16 cellular contexts compared by ENCODE assay signal in genomic region chr3:156304406-156304805, GRCh38.
DNase-seq lines count a peak whose midpoint lies in the region; ATAC-seq, FAIRE-seq and TF ChIP-seq lines count a peak whose summit lies in the region.
"Had no signal": no experiment of that assay in that cellular context is flagged by ENCODE, and none has a peak within 500 bp of the region (broad histone marks: within the 10 kb centered on the region; RNA-seq: fewer than 3 reads in every experiment).

No MANE protein-coding gene starts in this region.

- intact Hi-C loops in left ventricle myocardium inferior (cut with micrococcal nuclease): no loop called here
- intact Hi-C loops in Right ventricle myocardium superior (cut with DNase I): no loop called here
- intact Hi-C loops in thyroid gland (cut with DNase I): no loop called here

- H3K9me3 ChIP-seq in left ventricle myocardium inferior (replicated peaks) (no peaks in the 10 kb centered on the region), astrocyte (ENCODE audit: insufficient read depth, low read depth, low read length) (no peaks in the 10 kb centered on the region), thyroid gland (no peaks in the 10 kb centered on the region)

- no peaks in the 10 kb centered on the region for H3K9me3 Mint-ChIP-seq in astrocyte (ENCODE audit: unreplicated experiment)
- H3K9me3 Mint-ChIP-seq in osteocyte (ENCODE audit: unreplicated experiment): no peaks in the 10 kb centered on the region

- peaks cover 33% of the 10 kb centered on the region for H3K4me1 ChIP-seq in left ventricle myocardium inferior
- peaks cover 16% of the 10 kb centered on the region for H3K4me1 ChIP-seq in astrocyte (ENCODE audit: insufficient read depth, low read length)
- peaks cover 51 to 90% of the 10 kb centered on the region in 2 donors for H3K4me1 ChIP-seq in thyroid gland

- peak overlapping the region; percentile 19 for H3K4me2 ChIP-seq in astrocyte (ENCODE audit: low read length)
- H3K4me2 ChIP-seq: hepatocyte had no signal

- no peak for FAIRE-seq in astrocyte (lab: Jason Lieb, UNC)

- no peak overlapping the region for H2AFZ ChIP-seq in astrocyte (ENCODE audit: low read depth, low read length)
- H2AFZ ChIP-seq: hepatocyte had no signal

- H3K27ac ChIP-seq in left ventricle myocardium inferior (replicated peaks) (peak overlapping the region; percentile 27), astrocyte (ENCODE audit: low read depth, low read length) (peak overlapping the region; percentile 28), thyroid gland (peak overlapping the region in 2 of 3 donors; percentile 49 to 83)
- H3K27ac ChIP-seq: hepatocyte had no signal

- no peaks in the 10 kb centered on the region for H3K4me1 Mint-ChIP-seq in astrocyte (ENCODE audit: low read depth, unreplicated experiment)
- peaks cover 21% of the 10 kb centered on the region for H3K4me1 Mint-ChIP-seq in osteocyte (ENCODE audit: unreplicated experiment)

- no peaks in the 10 kb centered on the region for H3K36me3 ChIP-seq in left ventricle myocardium inferior
- no peaks in the 10 kb centered on the region for H3K36me3 ChIP-seq in astrocyte (ENCODE audit: insufficient read depth, low read length)
- H3K36me3 ChIP-seq in thyroid gland: no peaks in the 10 kb centered on the region

- H3K27me3 ChIP-seq in left ventricle myocardium inferior (ENCODE audit: low read depth): no peaks in the 10 kb centered on the region
- no peaks in the 10 kb centered on the region for H3K27me3 ChIP-seq in astrocyte (ENCODE audit: insufficient read depth, low read length)
- no peaks in the 10 kb centered on the region for H3K27me3 ChIP-seq in thyroid gland
- H3K27me3 ChIP-seq: hepatocyte had no signal

- WGBS in thyroid gland, 2 donors: 50 to 64% methylated on average over 3 of the region's 3 CpGs

- TF ChIP-seq POLR2A in thyroid gland (IDR thresholded peaks at IDR 0.05): no peak

- ATAC-seq in Right ventricle myocardium superior (ENCODE audit: poor library complexity) (no peak), HG02884 (IDR thresholded peaks at IDR 0.05; ENCODE audit: unreplicated experiment) (no peak)

- H3K27ac Mint-ChIP-seq in astrocyte (ENCODE audit: unreplicated experiment) (no peak overlapping the region), osteocyte (ENCODE audit: unreplicated experiment) (no peak overlapping the region)

- no peak for DNase-seq in left ventricle myocardium inferior
- no peak for DNase-seq in Right ventricle myocardium superior
- DNase-seq in astrocyte (ENCODE audit: low read depth): peak; percentile 80
- DNase-seq in fibroblast of pulmonary artery (ENCODE audit: low read depth): peak; percentile 60
- peak; percentile 19 to 29 for DNase-seq in thyroid gland
- DNase-seq in osteocyte (ENCODE audit: extremely low spot score, unreplicated experiment): no peak
- DNase-seq in stimulated activated CD4-positive, alpha-beta T cell treated with anti-CD3 and anti-CD28 coated beads, Interleukin-4, amount 100 ng/mL, for 1 hour: no peak
- DNase-seq: 8988T; activated CD4-positive, alpha-beta T cell treated with anti-CD3 and anti-CD28 coated beads for 1 hour; activated CD8-positive, alpha-beta memory T cell treated with anti-CD3 and anti-CD28 coated beads, Interleukin-2, amount 50 U/mL, for 4 hours; activated naive CD4-positive, alpha-beta T cell treated with Interleukin-2 at 50 U/mL for 16 hours; left cardiac atrium; NCI-H2029; NCI-H69 had no signal

- TF ChIP-seq CTCF in left ventricle myocardium inferior (IDR thresholded peaks at IDR 0.05; ENCODE audit: borderline replicate concordance): no peak
- no peak for TF ChIP-seq CTCF in astrocyte (IDR thresholded peaks at IDR 0.05; ENCODE audit: insufficient read depth, low read depth, low read length)
- no peak for TF ChIP-seq CTCF in fibroblast of pulmonary artery (IDR thresholded peaks at IDR 0.05; ENCODE audit: low read length, missing control alignments)
- TF ChIP-seq CTCF in thyroid gland (IDR thresholded peaks at IDR 0.05): no peak
- no peak for TF ChIP-seq CTCF in osteocyte (IDR thresholded peaks at IDR 0.05)

- H3K27me3 Mint-ChIP-seq in astrocyte (ENCODE audit: low read depth, unreplicated experiment) (peaks cover 9% of the 10 kb centered on the region), osteocyte (ENCODE audit: unreplicated experiment) (no peaks in the 10 kb centered on the region)

- H3K4me3 Mint-ChIP-seq in astrocyte (ENCODE audit: unreplicated experiment) (no peak overlapping the region), osteocyte (ENCODE audit: unreplicated experiment) (no peak overlapping the region)

- H3K9ac ChIP-seq in astrocyte (ENCODE audit: low read length): no peak overlapping the region

- no peaks in the 10 kb centered on the region for H4K20me1 ChIP-seq in astrocyte (ENCODE audit: insufficient read depth, low read length)

- H3K4me3 ChIP-seq in left ventricle myocardium inferior (no peak overlapping the region), astrocyte (ENCODE audit: insufficient read depth, low read depth, low read length) (no peak overlapping the region), fibroblast of pulmonary artery (replicated peaks; ENCODE audit: low read depth, low read length) (no peak overlapping the region), thyroid gland (replicated peaks in 1 of 3) (no peak overlapping the region)
- H3K4me3 ChIP-seq: hepatocyte had no signal

- H3K79me2 ChIP-seq in astrocyte (ENCODE audit: insufficient read depth, low read length): no peaks in the 10 kb centered on the region
- H3K79me2 ChIP-seq: hepatocyte had no signal

- H3K36me3 Mint-ChIP-seq in astrocyte (ENCODE audit: low read depth, unreplicated experiment): no peaks in the 10 kb centered on the region
- no peaks in the 10 kb centered on the region for H3K36me3 Mint-ChIP-seq in osteocyte (ENCODE audit: unreplicated experiment)

Comparison
In these comparisons a context has a peak if more than half of its experiments do, and no peak if none do; other contexts are left out.
1. DNase-seq: peak in astrocyte (single experiment), fibroblast of pulmonary artery (single experiment) and thyroid gland (2 of 2); none in left ventricle myocardium inferior (single experiment), Right ventricle myocardium superior (single experiment), osteocyte (single experiment) and stimulated activated CD4-positive, alpha-beta T cell treated with anti-CD3 and anti-CD28 coated beads, Interleukin-4, amount 100 ng/mL, for 1 hour (single experiment).
2. Peak in every context shown above with its lines, with median percentiles within 50 percentile points of each other: H3K27ac ChIP-seq.